1 cellular context compared by ENCODE assay signal in the genomic region with DNA sequence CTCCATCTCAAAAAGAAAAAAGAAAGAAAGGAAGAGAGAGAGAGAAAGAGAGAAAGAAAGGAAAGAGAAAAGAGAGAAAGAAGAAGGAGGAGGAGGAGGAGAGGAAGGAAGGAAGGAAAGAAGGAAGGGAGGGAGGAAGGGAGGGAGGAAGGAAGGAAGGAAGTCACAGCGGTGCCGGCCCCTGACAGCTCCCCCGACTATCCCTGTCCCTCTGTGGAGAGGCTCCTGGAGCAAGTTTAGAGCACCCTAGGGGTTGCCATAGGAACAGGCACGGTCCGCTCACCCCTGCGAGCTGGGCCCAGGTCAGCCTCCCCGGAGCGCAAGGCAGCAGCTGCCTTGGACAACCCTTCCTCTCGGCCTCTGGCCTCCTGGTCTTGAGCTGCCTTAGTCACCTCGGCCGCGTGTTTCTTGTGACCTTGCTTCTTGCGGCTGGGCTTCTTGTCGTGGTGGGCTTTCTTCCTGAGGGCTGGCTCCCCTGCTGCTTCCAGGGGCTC.
TF ChIP-seq lines count a peak whose summit lies in the region.

No MANE protein-coding gene starts in this region.

TF ChIP-seq in HEK293, 187 proteins besides CTCF, POLR2A, EP300 and RAD21 (continued from another document):
- TF ChIP-seq, protein P1, sequence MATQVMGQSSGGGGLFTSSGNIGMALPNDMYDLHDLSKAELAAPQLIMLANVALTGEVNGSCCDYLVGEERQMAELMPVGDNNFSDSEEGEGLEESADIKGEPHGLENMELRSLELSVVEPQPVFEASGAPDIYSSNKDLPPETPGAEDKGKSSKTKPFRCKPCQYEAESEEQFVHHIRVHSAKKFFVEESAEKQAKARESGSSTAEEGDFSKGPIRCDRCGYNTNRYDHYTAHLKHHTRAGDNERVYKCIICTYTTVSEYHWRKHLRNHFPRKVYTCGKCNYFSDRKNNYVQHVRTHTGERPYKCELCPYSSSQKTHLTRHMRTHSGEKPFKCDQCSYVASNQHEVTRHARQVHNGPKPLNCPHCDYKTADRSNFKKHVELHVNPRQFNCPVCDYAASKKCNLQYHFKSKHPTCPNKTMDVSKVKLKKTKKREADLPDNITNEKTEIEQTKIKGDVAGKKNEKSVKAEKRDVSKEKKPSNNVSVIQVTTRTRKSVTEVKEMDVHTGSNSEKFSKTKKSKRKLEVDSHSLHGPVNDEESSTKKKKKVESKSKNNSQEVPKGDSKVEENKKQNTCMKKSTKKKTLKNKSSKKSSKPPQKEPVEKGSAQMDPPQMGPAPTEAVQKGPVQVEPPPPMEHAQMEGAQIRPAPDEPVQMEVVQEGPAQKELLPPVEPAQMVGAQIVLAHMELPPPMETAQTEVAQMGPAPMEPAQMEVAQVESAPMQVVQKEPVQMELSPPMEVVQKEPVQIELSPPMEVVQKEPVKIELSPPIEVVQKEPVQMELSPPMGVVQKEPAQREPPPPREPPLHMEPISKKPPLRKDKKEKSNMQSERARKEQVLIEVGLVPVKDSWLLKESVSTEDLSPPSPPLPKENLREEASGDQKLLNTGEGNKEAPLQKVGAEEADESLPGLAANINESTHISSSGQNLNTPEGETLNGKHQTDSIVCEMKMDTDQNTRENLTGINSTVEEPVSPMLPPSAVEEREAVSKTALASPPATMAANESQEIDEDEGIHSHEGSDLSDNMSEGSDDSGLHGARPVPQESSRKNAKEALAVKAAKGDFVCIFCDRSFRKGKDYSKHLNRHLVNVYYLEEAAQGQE (tag by site-specific recombination; IDR thresholded peaks at IDR 0.05) = no peak
- TF ChIP-seq PRDM1 (tag by site-specific recombination; IDR thresholded peaks at IDR 0.05) = 0 out of 2 replicates have a peak, but pooled peaks have one; percentile 16
- TF ChIP-seq ZNF19 (tag by site-specific recombination; IDR thresholded peaks at IDR 0.05; ENCODE audit: low read depth) = no peak
